8 cellular contexts compared by ENCODE assay signal in the genomic region with DNA sequence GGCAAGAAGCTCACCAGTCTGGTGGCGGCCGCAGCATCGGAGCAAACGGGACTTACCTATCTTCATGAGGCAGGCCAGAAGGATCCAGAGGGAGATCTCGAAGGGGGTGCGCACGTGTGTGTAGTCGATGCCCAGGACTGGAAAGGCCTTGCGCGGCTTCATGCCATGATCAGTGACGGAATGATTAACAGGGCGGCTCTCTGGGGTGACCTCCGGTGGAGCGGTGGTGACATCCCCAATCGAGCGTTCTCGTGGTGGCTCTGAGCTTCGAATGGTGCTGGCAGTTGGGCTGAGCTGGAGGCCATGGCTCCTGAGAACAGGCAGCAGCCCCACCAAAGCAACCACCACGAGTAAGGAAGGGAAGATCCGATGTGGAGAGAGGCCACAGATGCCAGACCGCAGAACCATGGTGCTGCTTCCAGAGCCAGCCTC. TPM values are rescaled to one million over a fixed set of nuclear protein-coding genes. Genes with fewer than 3 reads are reported as not detected.
DNase-seq lines count a peak whose midpoint lies in the region; ATAC-seq and TF ChIP-seq lines count a peak whose summit lies in the region.

No MANE protein-coding gene starts in this region.

- no peaks in the 10 kb centered on the region for H4K20me1 ChIP-seq in OCI-LY1 (ENCODE audit: insufficient read depth, low read length)

- no peak overlapping the region for H3K27ac ChIP-seq in CD4-positive, alpha-beta T cell (ENCODE audit: low read depth, low read length)
- H3K27ac ChIP-seq in OCI-LY1 (ENCODE audit: low read depth, low read length, poor library complexity, severe bottlenecking), result peak overlapping the region; percentile 66
- H3K27ac ChIP-seq in endodermal cell (ENCODE audit: low read depth, low read length), result no peak overlapping the region
- H3K27ac ChIP-seq in neutrophil, result peak overlapping the region; percentile 91

- H3K4me1 ChIP-seq in OCI-LY1 (ENCODE audit: insufficient read depth, low read length, severe bottlenecking) (peaks cover 63% of the 10 kb centered on the region), endodermal cell (ENCODE audit: control insufficient read depth, insufficient read depth, low read length) (peaks cover 15% of the 10 kb centered on the region), neutrophil (ENCODE audit: control insufficient read depth in 1 of 2, insufficient read depth in 1 of 2, low read depth in 1 of 2, low read length in 1 of 2) (peaks cover 55 to 65% of the 10 kb centered on the region in 2 experiments)

- H3K4me3 ChIP-seq in OCI-LY1 (ENCODE audit: low read depth, low read length, poor library complexity, severe bottlenecking) (peak overlapping the region; percentile 82), endodermal cell (ENCODE audit: low read length) (peak overlapping the region; percentile 86), neutrophil (ENCODE audit: low read depth in 1 of 2, low read length in 1 of 2) (peak overlapping the region; percentile 76 to 95)

- H3K36me3 ChIP-seq in OCI-LY1 (ENCODE audit: insufficient read depth, low read length) (no peaks in the 10 kb centered on the region), endodermal cell (ENCODE audit: control insufficient read depth, insufficient read depth, low read length) (no peaks in the 10 kb centered on the region), neutrophil (peaks cover 6% of the 10 kb centered on the region)

- WGBS in endodermal cell (ENCODE audit: insufficient coverage in 1 of 2, insufficient read length in 1 of 2), 2 experiments, result 92% methylated on average over 11 to 21 of the region's 21 CpGs

- intact Hi-C loops in CD4-positive, alpha-beta T cell (cut with DNase I, micrococcal nuclease), result loop anchor here (1.0 to 2.0 kb wide), 4 partner anchors 17 to 169 kb away; partner anchors contain the start of gene TMEM222 (in 1 of the 2)

- H3K9ac ChIP-seq in OCI-LY1 (ENCODE audit: low read length), result peak overlapping the region; percentile 92
- H3K9ac ChIP-seq in endodermal cell (ENCODE audit: extremely low read depth, low read length, poor library complexity, severe bottlenecking), result peak overlapping the region; percentile 62

- no peaks in the 10 kb centered on the region for H3K27me3 ChIP-seq in CD4-positive, alpha-beta T cell (ENCODE audit: control insufficient read depth, insufficient read depth, low read length)
- H3K27me3 ChIP-seq in OCI-LY1 (ENCODE audit: insufficient read depth, low read length) (no peaks in the 10 kb centered on the region), endodermal cell (ENCODE audit: control insufficient read depth, insufficient read depth, low read length, poor library complexity, severe bottlenecking) (no peaks in the 10 kb centered on the region), neutrophil (no peaks in the 10 kb centered on the region)

- peaks cover 60% of the 10 kb centered on the region for H3K4me1 Mint-ChIP-seq in CD4-positive, alpha-beta T cell (ENCODE audit: low read depth)
- H3K4me1 Mint-ChIP-seq in endodermal cell, result peaks cover 26% of the 10 kb centered on the region

- H3K27me3 Mint-ChIP-seq in CD4-positive, alpha-beta T cell, result no peaks in the 10 kb centered on the region
- no peaks in the 10 kb centered on the region for H3K27me3 Mint-ChIP-seq in endodermal cell (ENCODE audit: insufficient read depth)

- H3K36me3 Mint-ChIP-seq in CD4-positive, alpha-beta T cell (ENCODE audit: low read depth), result peaks cover 4% of the 10 kb centered on the region
- no peaks in the 10 kb centered on the region for H3K36me3 Mint-ChIP-seq in endodermal cell (ENCODE audit: low read depth)

- no peaks in the 10 kb centered on the region for H3K9me3 Mint-ChIP-seq in CD4-positive, alpha-beta T cell
- H3K9me3 Mint-ChIP-seq in endodermal cell, result no peaks in the 10 kb centered on the region

- no peak for ATAC-seq in CD4-positive, alpha-beta T cell (ENCODE audit: poor library complexity)

- H3F3A ChIP-seq in OCI-LY1 (ENCODE audit: insufficient read depth, low read length), result no peaks in the 10 kb centered on the region

- H3K27ac Mint-ChIP-seq in CD4-positive, alpha-beta T cell, result peak overlapping the region; percentile 98
- H3K27ac Mint-ChIP-seq in endodermal cell, result peak overlapping the region; percentile 94

- no peak for DNase-seq in CD4-positive, alpha-beta T cell
- peak; percentile 59 for DNase-seq in endodermal cell
- no peak for DNase-seq in 8988T
- no peak for DNase-seq in NCI-H748 (lab: John Stamatoyannopoulos, UW; ENCODE audit: unreplicated experiment)
- no peak for DNase-seq in midbrain (lab: John Stamatoyannopoulos, UW)
- no peak for DNase-seq in NCI-H187 treated with DMSO at 0.1 percent for 48 hours (lab: John Stamatoyannopoulos, UW)

- peak overlapping the region; percentile 89 for H3K4me3 Mint-ChIP-seq in CD4-positive, alpha-beta T cell
- H3K4me3 Mint-ChIP-seq in endodermal cell, result peak overlapping the region; percentile 78

- POLR2A ChIA-PET in CD4-positive, alpha-beta T cell (lab: Charles Lee), result interaction anchor here (0.9 to 9.8 kb wide), 5 partner anchors 8 to 333 kb away, joined by 3 to 179 read pairs (median 6); no protein-coding TSS in a partner anchor

- CTCF ChIA-PET in CD4-positive, alpha-beta T cell (lab: Charles Lee), result interaction anchor here (1.1 to 2.2 kb wide), 5 partner anchors 42 to 147 kb away, joined by 3 to 12 read pairs (median 4); partner anchors contain the start of gene WDTC1

- peaks cover 21% of the 10 kb centered on the region for H3K79me2 ChIP-seq in OCI-LY1 (ENCODE audit: insufficient read depth, low read length)

- no peak for TF ChIP-seq CTCF in CD4-positive, alpha-beta T cell (IDR thresholded peaks at IDR 0.05)
- TF ChIP-seq CTCF in OCI-LY1 (IDR thresholded peaks at IDR 0.05; ENCODE audit: low read length) (no peak), endodermal cell (conservative IDR thresholded peaks at IDR 0.05) (no peak), neutrophil (IDR thresholded peaks at IDR 0.05) (no peak)

- no peak overlapping the region for H2AFZ ChIP-seq in OCI-LY1 (ENCODE audit: low read length)

- no peaks in the 10 kb centered on the region for H3K9me2 ChIP-seq in OCI-LY1 (ENCODE audit: low read depth, low read length)

- no peaks in the 10 kb centered on the region for H3K9me3 ChIP-seq in CD4-positive, alpha-beta T cell (ENCODE audit: control insufficient read depth, low read length)
- H3K9me3 ChIP-seq in OCI-LY1 (ENCODE audit: low read length) (no peaks in the 10 kb centered on the region), endodermal cell (ENCODE audit: control insufficient read depth, low read length) (no peaks in the 10 kb centered on the region), neutrophil (no peaks in the 10 kb centered on the region)

- H3K4me2 ChIP-seq in OCI-LY1 (ENCODE audit: low read length), result peak overlapping the region; percentile 88

RNA-seq across cellular contexts. Expression of gene SLC9A1, which starts 1.0 kb away (rescaled TPM):
- 10 to 100 TPM; 14.2 to 19.0 TPM for total RNA-seq in CD4-positive, alpha-beta T cell
- total RNA-seq in endodermal cell, result 10 to 100 TPM; 25.9 to 34.7 TPM
- polyA plus RNA-seq in endodermal cell (2013, experiment 1 of 2), result 17.5 TPM
- 18.6 TPM for polyA plus RNA-seq in endodermal cell (2013, experiment 2 of 2)

Comparison
In these comparisons a context has a peak if more than half of its experiments do, and no peak if none do; other contexts are left out.
1. H3K27ac ChIP-seq: peak in OCI-LY1 (single experiment) and neutrophil (single experiment); none in CD4-positive, alpha-beta T cell (single experiment) and endodermal cell (single experiment).
2. Peak in every context shown above with its lines, with median percentiles within 50 percentile points of each other: H3K4me3 ChIP-seq.